Comparison of ENCODE assay signal across 27 cellular contexts in genomic region chr1:22387888-22388564, GRCh38.
DNase-seq lines count a peak whose midpoint lies in the region; ATAC-seq, FAIRE-seq and TF ChIP-seq lines count a peak whose summit lies in the region.
"Had no signal": no experiment of that assay in that cellular context is flagged by ENCODE, and none has a peak within 500 bp of the region (broad histone marks: within the 10 kb centered on the region; RNA-seq: fewer than 3 reads in every experiment).

No MANE protein-coding gene starts in this region.

- CTCF ChIA-PET in IMR-90 (lab: Yijun Ruan, JAX), result no interaction called here
- CTCF ChIA-PET in HepG2 (lab: Yijun Ruan, JAX; ENCODE audit: low intra/inter-chr PET ratio, low total read pairs), result no interaction called here

- no peak overlapping the region for H2BK20ac ChIP-seq in IMR-90 (ENCODE audit: low read depth, low read length)

- no peaks in the 10 kb centered on the region for H3K79me1 ChIP-seq in IMR-90 (ENCODE audit: low read depth in 1 of 2, low read length in 2 of 2)
- no peaks in the 10 kb centered on the region for H3K79me1 ChIP-seq in mesenchymal stem cell (replicated peaks; ENCODE audit: low read length, poor library complexity, severe bottlenecking)

- H4K8ac ChIP-seq in IMR-90 (ENCODE audit: low read depth in 2 of 2, low read length in 2 of 2), result no peak overlapping the region
- no peak overlapping the region for H4K8ac ChIP-seq in mesenchymal stem cell (ENCODE audit: low read length)

- H2BK15ac ChIP-seq in IMR-90 (ENCODE audit: low read depth, low read length) (no peak overlapping the region), mesenchymal stem cell (ENCODE audit: low read depth, poor library complexity, severe bottlenecking) (no peak overlapping the region)

- ATAC-seq in IMR-90 (ENCODE audit: low read depth), result no peak
- no peak for ATAC-seq in HG02885 (IDR thresholded peaks at IDR 0.05; ENCODE audit: poor library complexity, unreplicated experiment)
- ATAC-seq in HepG2, result no peak
- ATAC-seq: activated CD8-positive, alpha-beta T cell treated with anti-CD3 and anti-CD28 coated beads for 36 hours; Right ventricle myocardium inferior; stimulated activated memory B cell treated with anti-CD40 and anti-IgM and Interleukin-4, amounts not matched to agents 10 μg/mL and 1 μg/mL and 100 μg/mL, for 72 hours had no signal

- no peaks in the 10 kb centered on the region for H3K9me1 ChIP-seq in IMR-90 (ENCODE audit: insufficient read depth, low read length)

- no peak overlapping the region for H3K56ac ChIP-seq in IMR-90 (ENCODE audit: extremely low read depth, insufficient read depth, low read length)

- H2BK12ac ChIP-seq in mesenchymal stem cell (ENCODE audit: low read length in 2 of 2), result no peak overlapping the region

- TF ChIP-seq RAD21 in IMR-90 (IDR thresholded peaks at IDR 0.05; ENCODE audit: low read length) (no peak), HepG2 (CRISPR knock-in tag; IDR thresholded peaks at IDR 0.05) (no peak)

- H2BK5ac ChIP-seq in IMR-90 (ENCODE audit: low read depth, low read length, poor library complexity, severe bottlenecking), result no peak overlapping the region
- H2BK5ac ChIP-seq in mesenchymal stem cell (ENCODE audit: low read depth, low read length, poor library complexity, severe bottlenecking), result no peak overlapping the region

- H3K18ac ChIP-seq in IMR-90 (ENCODE audit: low read depth, low read length) (no peak overlapping the region), mesenchymal stem cell (ENCODE audit: low read depth in 1 of 2, low read length in 2 of 2) (no peak overlapping the region)

- no peak overlapping the region for H3K23ac ChIP-seq in IMR-90 (ENCODE audit: low read depth, low read length)
- H3K23ac ChIP-seq in mesenchymal stem cell (ENCODE audit: low read length in 2 of 2), result no peak overlapping the region

- no peak overlapping the region for H3K9ac ChIP-seq in IMR-90 (ENCODE audit: low read depth, low read length)
- H3K9ac ChIP-seq in mesenchymal stem cell (ENCODE audit: low read length), result peak overlapping the region; percentile 62
- H3K9ac ChIP-seq in HepG2 (ENCODE audit: insufficient read depth, low read depth, low read length), result no peak overlapping the region

- no peaks in the 10 kb centered on the region for H3K79me2 ChIP-seq in HepG2 (ENCODE audit: insufficient read depth, low read length)

- H3K27me3 ChIP-seq in IMR-90 (ENCODE audit: control insufficient read depth, insufficient read depth, low read length) (peaks cover 65% of the 10 kb centered on the region), mesenchymal stem cell (ENCODE audit: control insufficient read depth in 1 of 2, insufficient read depth in 1 of 2, low read length in 2 of 2) (peaks cover 18 to 64% of the 10 kb centered on the region in 2 experiments), HepG2 (ENCODE audit: control insufficient read depth in 1 of 2, insufficient read depth in 2 of 2, low read length in 2 of 2) (peaks cover 6 to 67% of the 10 kb centered on the region in 2 experiments; a peak in 4 of 5 replicates)
- H3K27me3 ChIP-seq: adrenal gland, breast epithelium had no signal

- in situ Hi-C loops in IMR-90 (cut with MboI; ENCODE audit: low sequenced_read_pairs) (no loop called here), HepG2 (cut with HindIII; ENCODE audit: extremely low pct_ligation_motif_present, low pct_unique_long_range_greater_than_20kb) (no loop called here)

- no peak for TF ChIP-seq POLR2A in IMR-90 (IDR thresholded peaks at IDR 0.05; ENCODE audit: low read depth, low read length)
- TF ChIP-seq POLR2A in HepG2 (IDR thresholded peaks at IDR 0.05; ENCODE audit: insufficient read depth in 1 of 2, low read depth in 2 of 2, low read length in 2 of 2), result no peak

- H2AK9ac ChIP-seq in IMR-90 (replicated peaks; ENCODE audit: low read depth, low read length, poor library complexity), result peak overlapping the region; percentile 40

- 80% methylated on average over 2 of the region's 12 CpGs; no CpG with 5 or more reads in 1 of the 2 experiments for WGBS in IMR-90 (ENCODE audit: extremely low coverage in 2 of 2, insufficient read length in 1 of 2), 2 experiments
- 78% methylated on average over 12 of the region's 12 CpGs for WGBS in mesenchymal stem cell
- 21% methylated on average over 12 of the region's 12 CpGs for WGBS in HepG2 (ENCODE audit: low lambda C conversion rate)

- no peak overlapping the region for H3K4me3 ChIP-seq in IMR-90 (ENCODE audit: insufficient read depth, low read depth, low read length)
- no peak overlapping the region for H3K4me3 ChIP-seq in mesenchymal stem cell (ENCODE audit: insufficient read depth in 1 of 2, low read depth in 1 of 2, low read length in 2 of 2)
- H3K4me3 ChIP-seq in HepG2 (replicated peaks in 1 of 3; ENCODE audit: insufficient read depth in 1 of 3, low read depth in 2 of 3, low read length in 3 of 3), result no peak overlapping the region
- H3K4me3 ChIP-seq: adrenal gland, breast epithelium, smooth muscle cell, thoracic aorta had no signal

- H3K4ac ChIP-seq in IMR-90 (ENCODE audit: low read depth, low read length) (no peak overlapping the region), mesenchymal stem cell (ENCODE audit: low read depth in 1 of 2, low read length in 2 of 2) (no peak overlapping the region)

- dilution Hi-C loops in IMR-90 (cut with HindIII; ENCODE audit: low sequenced_read_pairs, unreplicated experiment), result no loop called here

- no peak for FAIRE-seq in HepG2 (lab: Jason Lieb, UNC)
- FAIRE-seq: frontal cortex had no signal

- no peaks in the 10 kb centered on the region for H3K4me1 ChIP-seq in IMR-90 (ENCODE audit: control insufficient read depth, insufficient read depth, low read length)
- H3K4me1 ChIP-seq in mesenchymal stem cell (ENCODE audit: control insufficient read depth, insufficient read depth, low read depth, low read length), result peaks cover 2% of the 10 kb centered on the region
- no peaks in the 10 kb centered on the region for H3K4me1 ChIP-seq in HepG2 (ENCODE audit: insufficient read depth, low read length)
- H3K4me1 ChIP-seq: adrenal gland, breast epithelium had no signal

- no peak overlapping the region for H3K27ac ChIP-seq in 22Rv1
- no peak overlapping the region for H3K27ac ChIP-seq in IMR-90 (ENCODE audit: insufficient read depth, low read length)
- H3K27ac ChIP-seq in mesenchymal stem cell (ENCODE audit: low read length, poor library complexity, severe bottlenecking), result no peak overlapping the region
- no peak overlapping the region for H3K27ac ChIP-seq in HepG2 (ENCODE audit: extremely low read length, insufficient read depth, low read length)
- H3K27ac ChIP-seq: adrenal gland, breast epithelium, neutrophil, thoracic aorta had no signal

- TF ChIP-seq CTCF in 22Rv1 (IDR thresholded peaks at IDR 0.05) (0 out of 2 replicates have a peak, but pooled peaks have one; percentile 5), IMR-90 (conservative IDR thresholded peaks at IDR 0.05; ENCODE audit: low read depth, low read length) (no peak), HepG2 (CRISPR knock-in tag; IDR thresholded peaks at IDR 0.05) (no peak)

- no peak overlapping the region for H3K14ac ChIP-seq in IMR-90 (replicated peaks; ENCODE audit: low read depth, low read length)
- H3K14ac ChIP-seq in mesenchymal stem cell (ENCODE audit: low read length in 2 of 2), result no peak overlapping the region

- H2AK5ac ChIP-seq in IMR-90 (ENCODE audit: low read depth, low read length), result no peak overlapping the region
- H2AK5ac ChIP-seq in mesenchymal stem cell (ENCODE audit: low read length, severe bottlenecking), result no peak overlapping the region

- H4K91ac ChIP-seq in IMR-90 (ENCODE audit: insufficient read depth, low read depth, low read length) (no peak overlapping the region), mesenchymal stem cell (ENCODE audit: low read length) (no peak overlapping the region)

- no peak overlapping the region for H3K4me2 ChIP-seq in IMR-90 (ENCODE audit: low read depth, low read length)
- H3K4me2 ChIP-seq in mesenchymal stem cell (ENCODE audit: low read length, poor library complexity, severe bottlenecking), result no peak overlapping the region
- no peak overlapping the region for H3K4me2 ChIP-seq in HepG2 (ENCODE audit: low read depth, low read length)
- H3K4me2 ChIP-seq: smooth muscle cell had no signal

- H3K36me3 ChIP-seq in IMR-90 (ENCODE audit: control insufficient read depth, insufficient read depth, low read length) (no peaks in the 10 kb centered on the region), mesenchymal stem cell (ENCODE audit: control insufficient read depth in 1 of 2, insufficient read depth in 2 of 2, low read depth in 1 of 2, low read length in 2 of 2) (no peaks in the 10 kb centered on the region), HepG2 (replicated peaks in 1 of 2; ENCODE audit: control insufficient read depth in 1 of 2, insufficient read depth in 2 of 2, low read length in 2 of 2) (no peaks in the 10 kb centered on the region)
- H3K36me3 ChIP-seq: adrenal gland, breast epithelium, neutrophil, thoracic aorta had no signal

- no TSS peak for BruUV-seq in IMR-90 (replicated peaks; lab: Mats Ljungman, UMichigan)
- BruUV-seq in HepG2 (replicated peaks; lab: Mats Ljungman, UMichigan), result no TSS peak

- TF ChIP-seq EP300 in HepG2 (IDR thresholded peaks at IDR 0.05; ENCODE audit: low read depth in 2 of 2, low read length in 2 of 2) (no peak), HepG2 (CRISPR knock-in tag; IDR thresholded peaks at IDR 0.05; ENCODE audit: borderline replicate concordance) (no peak)

- intact Hi-C loops in IMR-90 (cut with micrococcal nuclease) (no loop called here), HepG2 (cut with micrococcal nuclease; ENCODE audit: unreplicated experiment) (no loop called here)

- DNase-seq in IMR-90, result no peak
- DNase-seq in fibroblast of gingiva (ENCODE audit: low read depth), result peak; percentile 32
- peak; percentile 42 for DNase-seq in mesenchymal stem cell
- no peak for DNase-seq in NCI-H69 (lab: John Stamatoyannopoulos, UW)
- no peak for DNase-seq in NCI-H510A treated with DMSO at 0.1 percent for 48 hours (lab: John Stamatoyannopoulos, UW)
- no peak for DNase-seq in HepG2 (ENCODE audit: low spot score)
- DNase-seq: activated CD4-positive, CD25-positive, alpha-beta regulatory T cell treated with anti-CD3 and anti-CD28 coated beads, Interleukin-2, amount 50 U/mL, for 72 hours; activated CD8-positive, alpha-beta T cell treated with anti-CD3 and anti-CD28 coated beads for 36 hours; activated T-cell treated with anti-CD3 and anti-CD28 coated beads for 4 hours; adrenal gland; COR-L47; dermis blood vessel endothelial cell; DND-41; hippocampal formation; KG1; NCI-H146; NCI-H2171; NCI-H526 treated with DMSO at 0.1 percent for 48 hours had no signal

- H2BK120ac ChIP-seq in IMR-90 (ENCODE audit: low read depth, low read length) (no peak overlapping the region), mesenchymal stem cell (ENCODE audit: low read depth, low read length) (no peak overlapping the region)

- no peak overlapping the region for H4K5ac ChIP-seq in IMR-90 (ENCODE audit: low read depth, low read length)

- H4K20me1 ChIP-seq in IMR-90 (ENCODE audit: insufficient read depth, low read length), result no peaks in the 10 kb centered on the region
- no peaks in the 10 kb centered on the region for H4K20me1 ChIP-seq in HepG2 (ENCODE audit: insufficient read depth, low read length)

- POLR2A ChIA-PET in IMR-90 (lab: Charles Lee; ENCODE audit: unreplicated experiment), result interaction anchor here (0.7 kb wide), 1 partner anchor 278 kb away, joined by 3 read pairs; no protein-coding TSS in a partner anchor
- POLR2A ChIA-PET in HepG2 (lab: Yijun Ruan, JAX), result no interaction called here

- no peak overlapping the region for H2AFZ ChIP-seq in IMR-90 (replicated peaks; ENCODE audit: low read length, poor library complexity)
- no peak overlapping the region for H2AFZ ChIP-seq in mesenchymal stem cell (ENCODE audit: low read depth, low read length)
- no peak overlapping the region for H2AFZ ChIP-seq in HepG2 (ENCODE audit: low read length)

- H3K9me3 ChIP-seq in IMR-90 (ENCODE audit: control insufficient read depth, insufficient read depth, low read length) (peaks cover 5% of the 10 kb centered on the region; the same call in 1 of the 2 replicates), mesenchymal stem cell (ENCODE audit: control insufficient read depth, low read length) (no peaks in the 10 kb centered on the region), HepG2 (ENCODE audit: low read length) (no peaks in the 10 kb centered on the region)
- H3K9me3 ChIP-seq: adrenal gland, breast epithelium, neutrophil, thoracic aorta had no signal

Comparison
In these comparisons a context has a peak if more than half of its experiments do, and no peak if none do; other contexts are left out.
1. DNase-seq: peak in fibroblast of gingiva (single experiment) and mesenchymal stem cell (single experiment); none in IMR-90 (single experiment), NCI-H69 (single experiment), NCI-H510A treated with DMSO at 0.1 percent for 48 hours (single experiment) and HepG2 (single experiment).